In genomic region chr5:154766558-154767281, GRCh38 we compare ENCODE assay signal across 17 cellular contexts. TPM values are rescaled to one million over a fixed set of nuclear protein-coding genes. Genes with fewer than 3 reads are reported as not detected.
A peak's percentile ranks its signal among the peaks of the same experiment; 100 is the strongest.
DNase-seq lines count a peak whose midpoint lies in the region; ATAC-seq and TF ChIP-seq lines count a peak whose summit lies in the region.
"Had no signal": no experiment of that assay in that cellular context is flagged by ENCODE, and none has a peak within 500 bp of the region (broad histone marks: within the 10 kb centered on the region; RNA-seq: fewer than 3 reads in every experiment).

No MANE protein-coding gene starts in this region.

- H3K4me3 ChIP-seq in HEK293 (ENCODE audit: low read depth, low read length), result no peak overlapping the region
- H3K4me3 ChIP-seq: A549, right lobe of liver had no signal

- no peaks in the 10 kb centered on the region; a peak in 1 of 3 replicates for H3K36me3 ChIP-seq in HEK293 (ENCODE audit: control insufficient read depth in 2 of 2, insufficient read depth in 1 of 2, low read length in 2 of 2)
- H3K36me3 ChIP-seq: right lobe of liver had no signal

- H3K9me3 Mint-ChIP-seq in activated CD4-positive, alpha-beta T cell treated with anti-CD3 and anti-CD28 coated beads, Interleukin-2, amount 10 ng/mL, durations not matched to agents 7 days and 5 days, result no peaks in the 10 kb centered on the region
- H3K9me3 Mint-ChIP-seq in activated T-helper 1 cell treated with anti-CD3 and anti-CD28 coated beads, Interleukin-12 subunit alpha, Interleukin-12 subunit beta, Interleukin-2, Interleukin-4 antibody, amounts not matched to agents 30 ng/mL and 10 ng/mL and 1 ng/mL, durations not matched to agents 14 hours and 24 hours and 36 hours, result no peaks in the 10 kb centered on the region
- H3K9me3 Mint-ChIP-seq in nephron progenitor cell, result no peaks in the 10 kb centered on the region

- intact Hi-C loops in activated T-helper 1 cell treated with anti-CD3 and anti-CD28 coated beads, Interleukin-12 subunit alpha, Interleukin-12 subunit beta, Interleukin-2, Interleukin-4 antibody, amounts not matched to agents 30 ng/mL and 10 ng/mL and 1 ng/mL, durations not matched to agents 14 hours and 24 hours and 36 hours (cut with micrococcal nuclease), result loop anchor here (1.0 kb wide), 1 partner anchor 8 kb away; no protein-coding TSS in a partner anchor

- CTCF ChIA-PET in activated CD4-positive, alpha-beta T cell treated with anti-CD3 and anti-CD28 coated beads, Interleukin-2, amount 10 ng/mL, durations not matched to agents 7 days and 5 days (lab: Charles Lee), result interaction anchor here (0.6 to 1.1 kb wide), 4 partner anchors 9 to 162 kb away, joined by 3 read pairs; no protein-coding TSS in a partner anchor
- CTCF ChIA-PET in HEK293 (lab: Yijun Ruan, JAX), result no interaction called here

- H3K9me3 ChIP-seq in HEK293 (ENCODE audit: control insufficient read depth, insufficient read depth, low read depth, low read length), result no peaks in the 10 kb centered on the region
- H3K9me3 ChIP-seq: A549, right lobe of liver had no signal

- peaks cover 73% of the 10 kb centered on the region for H3K4me1 Mint-ChIP-seq in activated CD4-positive, alpha-beta T cell treated with anti-CD3 and anti-CD28 coated beads, Interleukin-2, amount 10 ng/mL, durations not matched to agents 7 days and 5 days
- peaks cover 69% of the 10 kb centered on the region for H3K4me1 Mint-ChIP-seq in activated T-helper 1 cell treated with anti-CD3 and anti-CD28 coated beads, Interleukin-12 subunit alpha, Interleukin-12 subunit beta, Interleukin-2, Interleukin-4 antibody, amounts not matched to agents 30 ng/mL and 10 ng/mL and 1 ng/mL, durations not matched to agents 14 hours and 24 hours and 36 hours (ENCODE audit: low read depth)
- peaks cover 66% of the 10 kb centered on the region for H3K4me1 Mint-ChIP-seq in nephron progenitor cell

- DNase-seq in activated CD4-positive, alpha-beta T cell treated with anti-CD3 and anti-CD28 coated beads, Interleukin-2, amount 10 ng/mL, durations not matched to agents 7 days and 5 days, result no peak
- no peak for DNase-seq in activated CD4-positive, alpha-beta T cell treated with anti-CD3 and anti-CD28 coated beads for 48 hours
- no peak for DNase-seq in activated T-helper 1 cell treated with anti-CD3 and anti-CD28 coated beads, Interleukin-12 subunit alpha, Interleukin-12 subunit beta, Interleukin-2, Interleukin-4 antibody, amounts not matched to agents 30 ng/mL and 10 ng/mL and 1 ng/mL, durations not matched to agents 14 hours and 24 hours and 36 hours (ENCODE audit: low spot score)
- no peak for DNase-seq in nephron progenitor cell
- no peak for DNase-seq in NCI-H1694 (lab: John Stamatoyannopoulos, UW)
- DNase-seq in GDM1 (lab: John Stamatoyannopoulos, UW), result no peak
- DNase-seq: activated CD4-positive, alpha-beta T cell treated with anti-CD3 and anti-CD28 coated beads for 1 hour; activated gamma-delta T cell treated with Interleukin-2 at 50 U/mL for 16 hours; GOT3; NCI-H510A; nucleus accumbens; OCI-M1; right lobe of liver; stimulated activated CD4-positive, alpha-beta T cell treated with anti-CD3 and anti-CD28 coated beads, Interleukin-2, amount 100 ng/mL, for 48 hours had no signal

- H3K27ac ChIP-seq in HEK293 (ENCODE audit: extremely low read depth, low read depth, low read length), result no peak overlapping the region
- H3K27ac ChIP-seq: A549, right lobe of liver had no signal

- peaks cover 39% of the 10 kb centered on the region for H3K4me1 ChIP-seq in HEK293 (ENCODE audit: control insufficient read depth, insufficient read depth, low read length)

- no peak overlapping the region for H3K4me3 Mint-ChIP-seq in activated CD4-positive, alpha-beta T cell treated with anti-CD3 and anti-CD28 coated beads, Interleukin-2, amount 10 ng/mL, durations not matched to agents 7 days and 5 days
- H3K4me3 Mint-ChIP-seq in activated T-helper 1 cell treated with anti-CD3 and anti-CD28 coated beads, Interleukin-12 subunit alpha, Interleukin-12 subunit beta, Interleukin-2, Interleukin-4 antibody, amounts not matched to agents 30 ng/mL and 10 ng/mL and 1 ng/mL, durations not matched to agents 14 hours and 24 hours and 36 hours, result peak overlapping the region; percentile 28
- H3K4me3 Mint-ChIP-seq in nephron progenitor cell, result no peak overlapping the region

- H3K36me3 Mint-ChIP-seq in activated CD4-positive, alpha-beta T cell treated with anti-CD3 and anti-CD28 coated beads, Interleukin-2, amount 10 ng/mL, durations not matched to agents 7 days and 5 days (ENCODE audit: low read depth), result peaks cover 19% of the 10 kb centered on the region
- peaks cover 12% of the 10 kb centered on the region for H3K36me3 Mint-ChIP-seq in activated T-helper 1 cell treated with anti-CD3 and anti-CD28 coated beads, Interleukin-12 subunit alpha, Interleukin-12 subunit beta, Interleukin-2, Interleukin-4 antibody, amounts not matched to agents 30 ng/mL and 10 ng/mL and 1 ng/mL, durations not matched to agents 14 hours and 24 hours and 36 hours (ENCODE audit: low read depth)
- no peaks in the 10 kb centered on the region for H3K36me3 Mint-ChIP-seq in nephron progenitor cell (ENCODE audit: low read depth)

- no peaks in the 10 kb centered on the region for H3K27me3 Mint-ChIP-seq in activated CD4-positive, alpha-beta T cell treated with anti-CD3 and anti-CD28 coated beads, Interleukin-2, amount 10 ng/mL, durations not matched to agents 7 days and 5 days
- no peaks in the 10 kb centered on the region for H3K27me3 Mint-ChIP-seq in activated T-helper 1 cell treated with anti-CD3 and anti-CD28 coated beads, Interleukin-12 subunit alpha, Interleukin-12 subunit beta, Interleukin-2, Interleukin-4 antibody, amounts not matched to agents 30 ng/mL and 10 ng/mL and 1 ng/mL, durations not matched to agents 14 hours and 24 hours and 36 hours (ENCODE audit: insufficient read depth)
- H3K27me3 Mint-ChIP-seq in nephron progenitor cell (ENCODE audit: low read depth, poor library complexity), result peaks cover 3% of the 10 kb centered on the region

- POLR2A ChIA-PET in activated CD4-positive, alpha-beta T cell treated with anti-CD3 and anti-CD28 coated beads, Interleukin-2, amount 10 ng/mL, durations not matched to agents 7 days and 5 days (lab: Charles Lee), result no interaction called here
- POLR2A ChIA-PET in HEK293 (lab: Yijun Ruan, JAX), result interaction anchor here (1.0 to 1.2 kb wide), 2 partner anchors 8 to 12 kb away, joined by 4 to 5 read pairs; no protein-coding TSS in a partner anchor

- no peak for ATAC-seq in GM21515 (IDR thresholded peaks at IDR 0.05; ENCODE audit: unreplicated experiment)
- ATAC-seq: A549 had no signal

- TF ChIP-seq CTCF in HEK293 (tag by site-specific recombination; IDR thresholded peaks at IDR 0.05) (no peak), nephron progenitor cell (IDR thresholded peaks at IDR 0.05) (no peak)

- H3K27ac Mint-ChIP-seq in activated CD4-positive, alpha-beta T cell treated with anti-CD3 and anti-CD28 coated beads, Interleukin-2, amount 10 ng/mL, durations not matched to agents 7 days and 5 days, result peak overlapping the region; percentile 36
- peak overlapping the region; percentile 40 for H3K27ac Mint-ChIP-seq in activated T-helper 1 cell treated with anti-CD3 and anti-CD28 coated beads, Interleukin-12 subunit alpha, Interleukin-12 subunit beta, Interleukin-2, Interleukin-4 antibody, amounts not matched to agents 30 ng/mL and 10 ng/mL and 1 ng/mL, durations not matched to agents 14 hours and 24 hours and 36 hours
- peak overlapping the region; percentile 17 for H3K27ac Mint-ChIP-seq in nephron progenitor cell

TF ChIP-seq in HEK293, 187 proteins besides CTCF, POLR2A, EP300 and RAD21 (continues in another document):
- TF ChIP-seq BCL11A (tag by site-specific recombination; IDR thresholded peaks at IDR 0.05; ENCODE audit: low read depth) (no peak), ZNF311 (tag by site-specific recombination; IDR thresholded peaks at IDR 0.05; ENCODE audit: borderline replicate concordance) (no peak)
- TF ChIP-seq, protein P1, sequence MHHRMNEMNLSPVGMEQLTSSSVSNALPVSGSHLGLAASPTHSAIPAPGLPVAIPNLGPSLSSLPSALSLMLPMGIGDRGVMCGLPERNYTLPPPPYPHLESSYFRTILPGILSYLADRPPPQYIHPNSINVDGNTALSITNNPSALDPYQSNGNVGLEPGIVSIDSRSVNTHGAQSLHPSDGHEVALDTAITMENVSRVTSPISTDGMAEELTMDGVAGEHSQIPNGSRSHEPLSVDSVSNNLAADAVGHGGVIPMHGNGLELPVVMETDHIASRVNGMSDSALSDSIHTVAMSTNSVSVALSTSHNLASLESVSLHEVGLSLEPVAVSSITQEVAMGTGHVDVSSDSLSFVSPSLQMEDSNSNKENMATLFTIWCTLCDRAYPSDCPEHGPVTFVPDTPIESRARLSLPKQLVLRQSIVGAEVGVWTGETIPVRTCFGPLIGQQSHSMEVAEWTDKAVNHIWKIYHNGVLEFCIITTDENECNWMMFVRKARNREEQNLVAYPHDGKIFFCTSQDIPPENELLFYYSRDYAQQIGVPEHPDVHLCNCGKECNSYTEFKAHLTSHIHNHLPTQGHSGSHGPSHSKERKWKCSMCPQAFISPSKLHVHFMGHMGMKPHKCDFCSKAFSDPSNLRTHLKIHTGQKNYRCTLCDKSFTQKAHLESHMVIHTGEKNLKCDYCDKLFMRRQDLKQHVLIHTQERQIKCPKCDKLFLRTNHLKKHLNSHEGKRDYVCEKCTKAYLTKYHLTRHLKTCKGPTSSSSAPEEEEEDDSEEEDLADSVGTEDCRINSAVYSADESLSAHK (tag by site-specific recombination; IDR thresholded peaks at IDR 0.05), result 0 out of 2 replicates have a peak, but pooled peaks have one; percentile 30
- TF ChIP-seq, protein P2, sequence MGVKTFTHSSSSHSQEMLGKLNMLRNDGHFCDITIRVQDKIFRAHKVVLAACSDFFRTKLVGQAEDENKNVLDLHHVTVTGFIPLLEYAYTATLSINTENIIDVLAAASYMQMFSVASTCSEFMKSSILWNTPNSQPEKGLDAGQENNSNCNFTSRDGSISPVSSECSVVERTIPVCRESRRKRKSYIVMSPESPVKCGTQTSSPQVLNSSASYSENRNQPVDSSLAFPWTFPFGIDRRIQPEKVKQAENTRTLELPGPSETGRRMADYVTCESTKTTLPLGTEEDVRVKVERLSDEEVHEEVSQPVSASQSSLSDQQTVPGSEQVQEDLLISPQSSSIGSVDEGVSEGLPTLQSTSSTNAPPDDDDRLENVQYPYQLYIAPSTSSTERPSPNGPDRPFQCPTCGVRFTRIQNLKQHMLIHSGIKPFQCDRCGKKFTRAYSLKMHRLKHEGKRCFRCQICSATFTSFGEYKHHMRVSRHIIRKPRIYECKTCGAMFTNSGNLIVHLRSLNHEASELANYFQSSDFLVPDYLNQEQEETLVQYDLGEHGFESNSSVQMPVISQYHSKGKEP (tag by site-specific recombination; IDR thresholded peaks at IDR 0.05), result no peak

RNA-seq across cellular contexts. Expression of gene LARP1, which starts 11.5 kb away (rescaled TPM):
- total RNA-seq in activated CD4-positive, alpha-beta T cell treated with anti-CD3 and anti-CD28 coated beads, Interleukin-2, amount 10 ng/mL, durations not matched to agents 7 days and 5 days, result 100 to 1,000 TPM; 203 to 213 TPM
- 335 and 338 TPM in 2 replicates for total RNA-seq in activated T-helper 1 cell treated with anti-CD3 and anti-CD28 coated beads, Interleukin-12 subunit alpha, Interleukin-12 subunit beta, Interleukin-2, Interleukin-4 antibody, amounts not matched to agents 30 ng/mL and 10 ng/mL and 1 ng/mL, durations not matched to agents 14 hours and 24 hours and 36 hours
